Comparison of ENCODE assay signal across 1 cellular context in the genomic region with DNA sequence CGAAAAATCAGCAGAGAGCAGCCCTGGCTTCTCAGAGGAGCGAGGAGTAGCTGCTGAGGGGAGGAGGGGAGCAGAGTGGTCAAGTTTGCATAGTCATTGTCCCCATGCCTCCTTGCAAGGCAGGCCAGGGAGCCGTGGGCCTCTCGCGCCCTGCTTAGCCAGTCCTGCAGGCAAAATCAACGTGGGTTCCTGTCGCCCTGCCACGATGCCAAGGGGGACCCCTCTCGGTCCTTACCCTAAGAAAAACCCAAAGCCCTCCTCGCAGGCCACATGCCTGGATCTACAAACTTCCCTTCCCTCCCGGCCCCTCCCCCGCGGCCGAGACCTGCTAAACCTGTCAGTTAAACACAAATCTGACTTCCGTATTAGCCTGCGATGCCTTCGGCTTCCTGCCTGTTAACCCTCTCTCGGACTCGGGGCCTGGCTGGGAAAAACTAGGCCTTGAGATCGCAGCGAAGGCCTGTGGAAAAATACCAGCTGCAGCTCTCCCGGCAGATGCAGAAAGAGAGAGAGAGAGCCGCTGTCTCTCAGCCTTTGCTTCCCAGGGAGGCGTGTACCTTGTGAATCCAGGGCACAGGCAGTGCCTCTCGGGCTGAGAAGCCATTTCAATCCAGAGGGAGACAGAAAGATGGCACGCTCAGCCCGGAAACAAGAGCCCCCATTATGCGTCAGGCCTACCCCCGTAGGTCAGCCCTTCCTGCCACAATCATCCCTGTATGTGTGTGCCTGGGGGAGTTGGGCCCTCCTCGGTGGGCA.
TF ChIP-seq lines count a peak whose summit lies in the region.

No MANE protein-coding gene starts in this region.

TF ChIP-seq in SK-N-SH, 30 proteins besides CTCF, POLR2A, EP300 and RAD21 (continued from another document):
- peak; percentile 58 for TF ChIP-seq POLR2AphosphoS5 (IDR thresholded peaks at IDR 0.05; ENCODE audit: low read depth, low read length)
- TF ChIP-seq, protein P1, sequence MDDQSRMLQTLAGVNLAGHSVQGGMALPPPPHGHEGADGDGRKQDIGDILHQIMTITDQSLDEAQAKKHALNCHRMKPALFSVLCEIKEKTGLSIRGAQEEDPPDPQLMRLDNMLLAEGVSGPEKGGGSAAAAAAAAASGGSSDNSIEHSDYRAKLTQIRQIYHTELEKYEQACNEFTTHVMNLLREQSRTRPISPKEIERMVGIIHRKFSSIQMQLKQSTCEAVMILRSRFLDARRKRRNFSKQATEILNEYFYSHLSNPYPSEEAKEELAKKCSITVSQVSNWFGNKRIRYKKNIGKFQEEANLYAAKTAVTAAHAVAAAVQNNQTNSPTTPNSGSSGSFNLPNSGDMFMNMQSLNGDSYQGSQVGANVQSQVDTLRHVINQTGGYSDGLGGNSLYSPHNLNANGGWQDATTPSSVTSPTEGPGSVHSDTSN (IDR thresholded peaks at IDR 0.05): peak; percentile 66; the same call in 1 of the 2 replicates
- TF ChIP-seq NRF1 (IDR thresholded peaks at IDR 0.05; ENCODE audit: low read depth, low read length): no peak
- 0 out of 2 replicates have a peak, but pooled peaks have one; percentile 36 for TF ChIP-seq GABPA (IDR thresholded peaks at IDR 0.05; ENCODE audit: low read depth)
- TF ChIP-seq MEF2A (IDR thresholded peaks at IDR 0.05; ENCODE audit: borderline replicate concordance, low read depth): peak; percentile 22; the same call in 1 of the 2 replicates
- TF ChIP-seq, protein P2, sequence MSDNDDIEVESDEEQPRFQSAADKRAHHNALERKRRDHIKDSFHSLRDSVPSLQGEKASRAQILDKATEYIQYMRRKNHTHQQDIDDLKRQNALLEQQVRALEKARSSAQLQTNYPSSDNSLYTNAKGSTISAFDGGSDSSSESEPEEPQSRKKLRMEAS (IDR thresholded peaks at IDR 0.05; ENCODE audit: low read depth): peak; percentile 92
- TF ChIP-seq SIN3A (IDR thresholded peaks at IDR 0.05; ENCODE audit: borderline replicate concordance, low read depth, low read length): peak; percentile 25; the same call in 1 of the 2 replicates
- no peak for TF ChIP-seq NFIC (IDR thresholded peaks at IDR 0.05; ENCODE audit: borderline replicate concordance)
- no peak; the same call in 1 of the 2 replicates for TF ChIP-seq FOXM1 (IDR thresholded peaks at IDR 0.05; ENCODE audit: low read depth)
- peak; percentile 1; the same call in 1 of the 2 replicates for TF ChIP-seq TAF1 (IDR thresholded peaks at IDR 0.05; ENCODE audit: borderline replicate concordance, low read depth, low read length)
- TF ChIP-seq TCF12 (IDR thresholded peaks at IDR 0.05): peak; percentile 55; the same call in 1 of the 2 replicates
- no peak for TF ChIP-seq FOSL2 (IDR thresholded peaks at IDR 0.05; ENCODE audit: borderline replicate concordance, low read depth)
- TF ChIP-seq SMC3 (IDR thresholded peaks at IDR 0.05; ENCODE audit: low read depth, low read length): no peak; the same call in 1 of the 2 replicates
- no peak for TF ChIP-seq FOXJ3 (CRISPR knock-in tag; IDR thresholded peaks at IDR 0.05)
- TF ChIP-seq ELF1 (IDR thresholded peaks at IDR 0.05): peak; percentile 82
TF ChIP-seq in SK-N-SH: peak in this region for 13.
